7 cellular contexts compared by ENCODE assay signal in the genomic region with DNA sequence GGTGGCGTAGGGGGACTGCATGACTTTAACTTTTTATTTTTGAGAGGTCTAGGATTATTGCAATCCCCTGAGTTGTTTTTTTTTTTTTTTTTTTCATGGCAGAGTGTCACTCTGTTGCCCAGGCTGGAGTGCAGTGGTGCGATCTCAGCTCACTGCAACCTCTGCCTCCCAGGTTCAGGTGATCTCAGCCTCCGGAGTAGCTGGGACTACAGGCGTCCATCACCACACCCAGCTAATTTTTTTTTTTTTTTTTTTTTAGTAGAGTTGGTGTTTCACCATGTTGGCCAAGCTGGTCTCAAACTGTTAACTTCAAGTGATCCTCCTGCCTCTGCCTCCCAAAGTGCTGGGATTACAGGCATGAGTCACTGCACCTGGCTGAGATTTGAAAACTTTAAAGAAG. TPM values are rescaled to one million over a fixed set of nuclear protein-coding genes. Genes with fewer than 3 reads are reported as not detected.
DNase-seq lines count a peak whose midpoint lies in the region; ATAC-seq, FAIRE-seq and TF ChIP-seq lines count a peak whose summit lies in the region.
"Not testable (repeated sequence)": the region's sequence is repeated elsewhere in the genome, so short reads cannot be mapped to it uniquely, and the experiment has no call there.

No MANE protein-coding gene starts in this region.

- H3K4me1 ChIP-seq in HCT116 (ENCODE audit: control insufficient read depth in 1 of 2, insufficient read depth in 2 of 2, low read length in 2 of 2) (peaks cover 4 to 11% of the 10 kb centered on the region in 2 experiments; a peak in 3 of 4 replicates), liver (ENCODE audit: control insufficient read depth in 4 of 4, insufficient read depth in 4 of 4, low read length in 3 of 4) (peaks cover 33 to 81% (median 63%) of the 10 kb centered on the region in 4 donors), psoas muscle (peaks cover 78% of the 10 kb centered on the region)
- H3K4me1 ChIP-seq in H1 (replicated peaks in 1 of 4; ENCODE audit: control insufficient read depth in 3 of 4, insufficient read depth in 4 of 4, low read length in 3 of 4), result not testable (repeated sequence)

- H3K4me1 Mint-ChIP-seq in natural killer cell, result peaks cover 42 to 53% of the 10 kb centered on the region in 2 donors

- H2BK15ac ChIP-seq in H1 (ENCODE audit: low read length), result not testable (repeated sequence)

- H4K5ac ChIP-seq in H1 (ENCODE audit: insufficient read length, low read depth, low read length), result not testable (repeated sequence)

- DNase-seq in HCT116 (ENCODE audit: low read depth, low spot score); H1 (ENCODE audit: low read depth in 1 of 2, low spot score in 2 of 2); natural killer cell; psoas muscle: not testable (repeated sequence)

- H3K18ac ChIP-seq in H1 (ENCODE audit: extremely low read depth, low read length), result not testable (repeated sequence)

- not testable (repeated sequence) for H2BK5ac ChIP-seq in H1 (ENCODE audit: low read depth, low read length)

- H3K14ac ChIP-seq in H1 (ENCODE audit: insufficient read length), result not testable (repeated sequence)

- not testable (repeated sequence) for H3K9me2 ChIP-seq in HCT116 (ENCODE audit: insufficient read depth)

- H3K79me2 ChIP-seq in HCT116 (ENCODE audit: insufficient read depth, low read length) (peaks cover 97% of the 10 kb centered on the region), H1 (ENCODE audit: control insufficient read depth in 1 of 2, insufficient read depth in 2 of 2, low read length in 2 of 2) (peaks cover 16 to 90% of the 10 kb centered on the region in 2 experiments)

- ATAC-seq in HCT116, result 0 out of 2 replicates have a peak, but pooled peaks have one; percentile 17
- ATAC-seq in natural killer cell, psoas muscle: not testable (repeated sequence)

- CTCF ChIA-PET in HCT116 (lab: Charles Lee), result not testable (repeated sequence)
- CTCF ChIA-PET in H1 (lab: Charles Lee; ENCODE audit: partially characterized antibody), result interaction anchor here (0.7 to 1.6 kb wide), 5 partner anchors 19 to 167 kb away, joined by 3 to 7 read pairs (median 3); partner anchors contain the start of gene ALPK3

- H3K27ac ChIP-seq in 22Rv1, result peak overlapping the region; percentile 98
- not testable (repeated sequence) for H3K27ac ChIP-seq in HCT116 (ENCODE audit: low read depth, low read length); H1 (ENCODE audit: low read depth, low read length)
- 0 out of 2 replicates have a peak overlapping the region, but pooled peaks have one; percentile 49 for H3K27ac ChIP-seq in VCaP
- H3K27ac ChIP-seq in liver (ENCODE audit: low read depth in 1 of 2, low read length in 2 of 2), result peak overlapping the region; percentile 63 to 93
- H3K27ac ChIP-seq in psoas muscle, result peak overlapping the region; percentile 99

- H3K23ac ChIP-seq in H1 (ENCODE audit: insufficient read length), result not testable (repeated sequence)

- not testable (repeated sequence) for H3K56ac ChIP-seq in H1 (replicated peaks; ENCODE audit: insufficient read length, low read depth, low read length)

- H2BK120ac ChIP-seq in H1 (replicated peaks; ENCODE audit: low read depth, low read length), result not testable (repeated sequence)

- H4K20me1 ChIP-seq in HCT116 (ENCODE audit: insufficient read depth); H1 (replicated peaks in 1 of 2; ENCODE audit: control insufficient read depth in 1 of 2, insufficient read depth in 2 of 2, low read length in 2 of 2): not testable (repeated sequence)

- H3K27me3 Mint-ChIP-seq in natural killer cell (ENCODE audit: low read depth in 2 of 2), result not testable (repeated sequence)

- not testable (repeated sequence) for H3K4me3 ChIP-seq in HCT116 (replicated peaks in 1 of 2; ENCODE audit: low read depth in 1 of 2, low read length in 2 of 2); H1 (ENCODE audit: extremely low read depth in 1 of 4, insufficient read depth in 2 of 4, low read depth in 3 of 4, low read length in 4 of 4); liver (ENCODE audit: low read depth in 1 of 3, low read length in 3 of 3); psoas muscle

- H3K9ac ChIP-seq in HCT116 (ENCODE audit: low read length); H1 (replicated peaks in 1 of 4; ENCODE audit: extremely low read depth in 1 of 4, low read depth in 3 of 4, low read length in 3 of 4); liver (ENCODE audit: low read depth in 1 of 2, low read length in 2 of 2): not testable (repeated sequence)

- H3K36me3 ChIP-seq in HCT116 (ENCODE audit: control insufficient read depth in 1 of 2, insufficient read depth in 2 of 2, low read length in 2 of 2); H1 (ENCODE audit: control insufficient read depth in 2 of 4, insufficient read depth in 4 of 4, low read length in 3 of 4); liver (ENCODE audit: control insufficient read depth in 4 of 4, insufficient read depth in 3 of 4, low read depth in 1 of 4, low read length in 3 of 4); psoas muscle (ENCODE audit: insufficient read depth in 1 of 2, low read depth in 1 of 2): not testable (repeated sequence)

- not testable (repeated sequence) for H2AK5ac ChIP-seq in H1 (ENCODE audit: low read depth, low read length)

- H3K9me3 Mint-ChIP-seq in natural killer cell, result not testable (repeated sequence)

- not testable (repeated sequence) for H3K27me3 ChIP-seq in HCT116 (ENCODE audit: insufficient read depth, low read length); H1 (replicated peaks in 1 of 4; ENCODE audit: control insufficient read depth in 3 of 4, extremely low read depth in 1 of 4, insufficient read depth in 3 of 4, low read length in 3 of 4); liver (ENCODE audit: control insufficient read depth in 4 of 4, insufficient read depth in 4 of 4, low read length in 3 of 4); psoas muscle (ENCODE audit: insufficient read depth in 3 of 3, low read length in 2 of 3)

- H4K91ac ChIP-seq in H1 (replicated peaks; ENCODE audit: insufficient read length, low read length), result not testable (repeated sequence)

- BruUV-seq in HCT116 (replicated peaks; lab: Mats Ljungman, UMichigan), result not testable (repeated sequence)

- not testable (repeated sequence) for H3K4me3 Mint-ChIP-seq in natural killer cell

- not testable (repeated sequence) for TF ChIP-seq POLR2A in HCT116 (IDR thresholded peaks at IDR 0.05; ENCODE audit: borderline replicate concordance, extremely low read depth, insufficient read depth, insufficient read length); H1 (IDR thresholded peaks at IDR 0.05; ENCODE audit: control extremely low read depth in 1 of 2, low read depth in 2 of 2, low read length in 2 of 2)

- H3K27ac Mint-ChIP-seq in natural killer cell, result peak overlapping the region; percentile 26 to 44

- H3K9me3 ChIP-seq in HCT116 (ENCODE audit: control insufficient read depth in 1 of 2, insufficient read depth in 1 of 2, low read depth in 1 of 2, low read length in 2 of 2); H1 (ENCODE audit: insufficient read depth in 2 of 2, low read depth in 1 of 2, low read length in 1 of 2); liver (ENCODE audit: control insufficient read depth in 4 of 4, low read length in 3 of 4); psoas muscle: not testable (repeated sequence)

- not testable (repeated sequence) for H3K4me2 ChIP-seq in HCT116 (ENCODE audit: low read length); H1 (ENCODE audit: insufficient read depth in 1 of 2, low read depth in 2 of 2, low read length in 2 of 2)

- not testable (repeated sequence) for H4K8ac ChIP-seq in H1 (ENCODE audit: extremely low read depth, insufficient read depth, low read length)

- not testable (repeated sequence) for TF ChIP-seq EP300 in H1 (IDR thresholded peaks at IDR 0.05; ENCODE audit: borderline replicate concordance in 1 of 2, low read depth in 2 of 2, low read length in 2 of 2)

- not testable (repeated sequence) for TF ChIP-seq CTCF in 22Rv1 (IDR thresholded peaks at IDR 0.05); HCT116 (IDR thresholded peaks at IDR 0.05 in 2 of 3, conservative IDR thresholded peaks at IDR 0.05 in 1 of 3; ENCODE audit: borderline replicate concordance in 1 of 3, insufficient read depth in 1 of 3, low read depth in 2 of 3, low read length in 2 of 3); VCaP (conservative IDR thresholded peaks at IDR 0.05); H1 (IDR thresholded peaks at IDR 0.05; ENCODE audit: control extremely low read depth in 1 of 3, insufficient read depth in 1 of 3, low read depth in 1 of 3, low read length in 3 of 3); liver (IDR thresholded peaks at IDR 0.05; ENCODE audit: low read depth, low read length, missing input control); natural killer cell (IDR thresholded peaks at IDR 0.05); psoas muscle (IDR thresholded peaks at IDR 0.05)

- POLR2A ChIA-PET in HCT116 (lab: Charles Lee) (interaction anchor here (0.7 kb wide), 1 partner anchor 41 kb away, joined by 3 read pairs; no protein-coding TSS in a partner anchor), H1 (lab: Charles Lee; ENCODE audit: partially characterized antibody) (interaction anchor here (0.6 to 1.3 kb wide), 4 partner anchors 48 to 127 kb away, joined by 3 to 4 read pairs (median 3); no protein-coding TSS in a partner anchor)

- not testable (repeated sequence) for TF ChIP-seq RAD21 in HCT116 (IDR thresholded peaks at IDR 0.05; ENCODE audit: low read depth); H1 (IDR thresholded peaks at IDR 0.05 in 1 of 2, conservative IDR thresholded peaks at IDR 0.05 in 1 of 2; ENCODE audit: low read depth in 2 of 2, low read length in 2 of 2); liver (IDR thresholded peaks at IDR 0.05)

- H2BK20ac ChIP-seq in H1 (ENCODE audit: low read length), result not testable (repeated sequence)

- H2AFZ ChIP-seq in HCT116 (ENCODE audit: low read depth, low read length, poor library complexity, severe bottlenecking); H1 (ENCODE audit: low read length): not testable (repeated sequence)

- H3K79me1 ChIP-seq in H1 (ENCODE audit: low read depth, low read length), result not testable (repeated sequence)

- H3K4ac ChIP-seq in H1 (replicated peaks; ENCODE audit: insufficient read length, low read depth, low read length), result peak overlapping the region; percentile 44

- H3K23me2 ChIP-seq in H1 (ENCODE audit: low read depth, low read length), result not testable (repeated sequence)

- not testable (repeated sequence) for H3K36me3 Mint-ChIP-seq in natural killer cell

- not testable (repeated sequence) for H2BK12ac ChIP-seq in H1 (ENCODE audit: low read depth, low read length)

- intact Hi-C loops in HCT116 (cut with micrococcal nuclease); natural killer cell (cut with micrococcal nuclease): not testable (repeated sequence)
- intact Hi-C loops in psoas muscle (cut with DNase I), result loop anchor here in 1 of 2 donors (5.0 kb wide), 1 partner anchor 103 kb away; the partner anchor contains the start of gene WDR73

- RAD21 ChIA-PET in HCT116 (lab: Charles Lee; ENCODE audit: low non-redundant PET in 1 of 2, low total read pairs in 2 of 2, uncharacterized antibody in 2 of 2, unreplicated experiment in 2 of 2), result not testable (repeated sequence)

- FAIRE-seq in H1 (lab: Jason Lieb, UNC), result not testable (repeated sequence)

- 87% methylated on average over 3 of the region's 4 CpGs; no CpG with 5 or more reads in 1 of the 2 experiments for WGBS in H1 (ENCODE audit: extremely low coverage in 1 of 2, insufficient coverage in 1 of 2, insufficient read length in 1 of 2, insufficient replicate concordance in 2 of 2, low coverage in 1 of 2, low lambda C conversion rate in 2 of 2, missing lambda C conversion rate in 1 of 2), 2 experiments
- 76% methylated on average over 4 of the region's 4 CpGs for WGBS in liver
- WGBS in psoas muscle, 3 donors, result 60 to 89% (median 86%) methylated on average over 4 of the region's 4 CpGs

RNA-seq across cellular contexts. Expression of gene ZNF592, which starts 6.5 kb away (rescaled TPM):
- total RNA-seq in HCT116 (2021; ENCODE audit: unreplicated experiment) (26.4 TPM), liver (10 to 100 TPM in 1 of 2 donors, 1 to 10 TPM in 1; 8.5 to 10.6 TPM), natural killer cell (10 to 100 TPM; 38.0 to 43.8 (median 39.1) TPM), psoas muscle (10 to 100 TPM; 33.4 to 39.5 (median 35.5) TPM)
- polyA plus RNA-seq in HCT116 (2012), result 18.0 and 18.9 TPM in 2 replicates
- total RNA-seq in H1 (2021; fragmentation: NEBNext Ultra II Directional; extraction: Animal tissue kit (Norgen Biotek cat#: 25700)), result 31.2 and 33.0 TPM in 2 replicates
- polyA plus RNA-seq in H1 (2011; rRNA removed) (14.2 and 15.9 TPM in 2 replicates), liver (1 to 10 TPM; 4.4 to 6.6 TPM), psoas muscle (10 to 100 TPM; 13.1 to 43.3 (median 14.4) TPM)
- 10.4 TPM for polyA plus RNA-seq in H1 (2011; cell fraction: cytosol; rRNA removed)
- polyA plus RNA-seq in H1 (2011; cell fraction: nucleus; rRNA removed), result 18.1 TPM
- polyA plus RNA-seq in H1 (2012, experiment 1 of 2), result 14.3 to 18.9 TPM (median 16.5 TPM) in 4 replicates
- polyA plus RNA-seq in H1 (2012, experiment 2 of 2), result 11.7 TPM
- polyA plus RNA-seq in H1 (2013, experiment 1 of 2), result 12.4 TPM
- polyA plus RNA-seq in H1 (2013, experiment 2 of 2), result 12.9 TPM
- polyA minus RNA-seq in H1 (2011; rRNA and poly(A)+ RNA removed), result 16.2 and 17.8 TPM in 2 replicates
- 13.8 TPM for polyA minus RNA-seq in H1 (2011; cell fraction: cytosol; rRNA and poly(A)+ RNA removed)
- 12.0 TPM for polyA minus RNA-seq in H1 (2011; cell fraction: nucleus; rRNA and poly(A)+ RNA removed)

RNA-seq across cellular contexts. Expression of gene SEC11A, which starts 39.0 kb away (rescaled TPM):
- total RNA-seq in HCT116 (2021; ENCODE audit: unreplicated experiment), result 175 TPM
- polyA plus RNA-seq in HCT116 (2012), result 103 and 124 TPM in 2 replicates
- 250 and 268 TPM in 2 replicates for total RNA-seq in H1 (2021; fragmentation: NEBNext Ultra II Directional; extraction: Animal tissue kit (Norgen Biotek cat#: 25700))
- 142 and 316 TPM in 2 replicates for polyA plus RNA-seq in H1 (2011; rRNA removed)
- polyA plus RNA-seq in H1 (2011; cell fraction: cytosol; rRNA removed), result 307 TPM
- 30.7 TPM for polyA plus RNA-seq in H1 (2011; cell fraction: nucleus; rRNA removed)
- 241 to 354 TPM (median 260 TPM) in 4 replicates for polyA plus RNA-seq in H1 (2012, experiment 1 of 2)
- polyA plus RNA-seq in H1 (2012, experiment 2 of 2), result 82.6 TPM
- polyA plus RNA-seq in H1 (2013, experiment 1 of 2), result 343 TPM
- 407 TPM for polyA plus RNA-seq in H1 (2013, experiment 2 of 2)
- 46.4 and 59.7 TPM in 2 replicates for polyA minus RNA-seq in H1 (2011; rRNA and poly(A)+ RNA removed)
- 60.8 TPM for polyA minus RNA-seq in H1 (2011; cell fraction: cytosol; rRNA and poly(A)+ RNA removed)
- 34.8 TPM for polyA minus RNA-seq in H1 (2011; cell fraction: nucleus; rRNA and poly(A)+ RNA removed)
- 10 to 100 TPM; 72.9 to 90.2 TPM for total RNA-seq in liver
- polyA plus RNA-seq in liver, result 10 to 100 TPM; 56.7 to 69.8 TPM
- 10 to 100 TPM; 78.7 to 89.3 (median 81.8) TPM for total RNA-seq in natural killer cell
- total RNA-seq in psoas muscle, result 100 to 1,000 TPM in 2 of 4 donors, 10 to 100 TPM in 2; 80.7 to 106 (median 95.5) TPM
- polyA plus RNA-seq in psoas muscle, result 100 to 1,000 TPM; 146 to 237 (median 201) TPM
